1 cellular context compared by ENCODE assay signal in the genomic region with DNA sequence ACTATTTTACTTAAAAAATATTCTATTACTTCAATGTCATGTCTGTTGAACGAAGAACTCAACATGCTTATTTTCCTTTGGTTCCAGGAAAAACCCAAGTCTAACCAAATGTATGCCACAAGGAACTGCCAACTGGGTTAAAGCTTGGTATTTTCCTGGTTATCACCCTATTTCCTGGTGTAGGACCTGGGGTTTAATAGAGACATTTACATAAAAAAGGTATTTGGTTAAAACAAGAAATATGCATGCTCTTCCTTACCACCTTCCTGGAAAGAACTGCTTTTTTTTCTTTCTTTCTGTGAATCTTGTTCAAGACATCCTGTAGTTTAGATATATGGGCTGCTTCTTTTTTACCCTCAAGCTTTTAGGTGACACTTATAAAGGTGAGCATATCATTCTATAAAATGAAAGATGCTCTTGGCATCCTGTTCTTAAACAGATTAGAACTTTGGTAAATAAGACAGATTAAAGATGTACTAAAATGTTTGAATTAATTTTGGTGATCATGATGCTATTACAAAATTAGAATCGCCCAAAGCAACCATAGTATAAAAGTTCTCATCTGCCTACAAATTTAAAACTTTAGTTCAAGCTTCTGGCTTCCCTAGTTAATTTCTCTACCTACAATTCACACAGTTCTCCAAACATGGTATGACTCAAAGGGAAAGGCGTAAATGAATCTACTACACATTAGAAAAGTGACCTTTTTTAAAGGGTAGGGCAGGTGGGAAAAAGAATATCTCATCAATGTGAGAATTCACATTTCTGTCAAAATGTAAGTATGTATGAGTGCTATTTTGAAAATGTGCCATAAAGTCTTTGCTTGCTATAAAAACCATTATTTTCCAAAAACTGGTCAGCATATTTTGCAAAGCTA.
TF ChIP-seq lines count a peak whose summit lies in the region.

No MANE protein-coding gene starts in this region.

TF ChIP-seq in H1, 55 proteins besides CTCF, POLR2A, EP300 and RAD21:
- TF ChIP-seq KDM4A (IDR thresholded peaks at IDR 0.05; ENCODE audit: low read depth, low read length, severe bottlenecking) (no peak), GTF2F1 (IDR thresholded peaks at IDR 0.05; ENCODE audit: borderline replicate concordance, low read depth, low read length) (no peak), SAP30 (IDR thresholded peaks at IDR 0.05; ENCODE audit: insufficient read depth, insufficient replicate concordance, low read length) (no peak), SUZ12 (IDR thresholded peaks at IDR 0.05; ENCODE audit: low read length) (no peak), CTBP2 (IDR thresholded peaks at IDR 0.05; ENCODE audit: borderline replicate concordance, insufficient read depth, insufficient read length, low read length) (no peak), CBX5 (IDR thresholded peaks at IDR 0.05; ENCODE audit: low read depth, low read length) (no peak), HDAC2 (IDR thresholded peaks at IDR 0.05; ENCODE audit: borderline replicate concordance in 1 of 2, low read depth in 2 of 2, low read length in 2 of 2) (no peak), HDAC6 (IDR thresholded peaks at IDR 0.05; ENCODE audit: low read depth, low read length) (no peak), RNF2 (IDR thresholded peaks at IDR 0.05; ENCODE audit: borderline replicate concordance, low read depth, low read length, missing control alignments, poor library complexity, severe bottlenecking) (no peak), TCF12 (IDR thresholded peaks at IDR 0.05; ENCODE audit: low read depth, low read length) (no peak), CREB1 (IDR thresholded peaks at IDR 0.05) (no peak), SP2 (IDR thresholded peaks at IDR 0.05; ENCODE audit: low read length) (no peak), EZH2 (IDR thresholded peaks at IDR 0.05; ENCODE audit: low read depth, low read length, severe bottlenecking) (no peak)
- TF ChIP-seq, protein P1, sequence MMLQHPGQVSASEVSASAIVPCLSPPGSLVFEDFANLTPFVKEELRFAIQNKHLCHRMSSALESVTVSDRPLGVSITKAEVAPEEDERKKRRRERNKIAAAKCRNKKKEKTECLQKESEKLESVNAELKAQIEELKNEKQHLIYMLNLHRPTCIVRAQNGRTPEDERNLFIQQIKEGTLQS (IDR thresholded peaks at IDR 0.05; ENCODE audit: insufficient read depth, low read depth, low read length), result no peak
TF ChIP-seq in H1: peak in this region for 0.
